18 cellular contexts compared by ENCODE assay signal in the genomic region with DNA sequence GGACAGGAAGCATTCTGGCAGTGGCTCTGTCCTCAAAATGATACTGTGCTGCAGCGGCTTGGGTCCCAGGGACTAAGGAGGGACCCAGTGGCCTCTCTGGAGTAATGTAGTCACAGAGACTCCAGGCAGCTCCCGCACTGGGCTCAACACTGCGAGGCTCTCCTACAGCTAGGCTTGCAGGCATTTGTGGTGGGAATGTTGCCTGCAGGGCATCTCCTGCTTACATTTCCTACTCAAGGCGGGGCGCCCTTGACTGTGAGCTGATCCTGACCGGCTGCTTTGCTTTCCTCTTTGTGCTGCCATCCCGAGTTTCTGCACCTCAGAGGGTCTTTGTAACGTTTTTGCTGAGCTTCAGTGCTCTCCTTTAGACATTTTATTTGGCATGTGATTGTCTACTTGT.
DNase-seq lines count a peak whose midpoint lies in the region; ATAC-seq and TF ChIP-seq lines count a peak whose summit lies in the region.
"Had no signal": no experiment of that assay in that cellular context is flagged by ENCODE, and none has a peak within 500 bp of the region (broad histone marks: within the 10 kb centered on the region; RNA-seq: fewer than 3 reads in every experiment).

No MANE protein-coding gene starts in this region.

- H3K4me1 ChIP-seq in lower lobe of right lung: peaks cover 8% of the 10 kb centered on the region
- H3K4me1 ChIP-seq: suprapubic skin had no signal

- H3K27me3 ChIP-seq in lower lobe of right lung (ENCODE audit: low read depth): no peaks in the 10 kb centered on the region
- H3K27me3 ChIP-seq: ovary, suprapubic skin had no signal

- no peaks in the 10 kb centered on the region for H3K36me3 ChIP-seq in lower lobe of right lung
- H3K36me3 ChIP-seq: ovary, suprapubic skin had no signal

- intact Hi-C loops in lower lobe of right lung (cut with DNase I): no loop called here

- H3K4me3 ChIP-seq in choroid plexus epithelial cell (ENCODE audit: low read depth, low read length) (no peak overlapping the region), lower lobe of right lung (no peak overlapping the region)
- H3K4me3 ChIP-seq: ovary, suprapubic skin had no signal

- no peak overlapping the region for H3K27ac ChIP-seq in lower lobe of right lung
- H3K27ac ChIP-seq: ovary, suprapubic skin had no signal

- TF ChIP-seq CTCF in choroid plexus epithelial cell (conservative IDR thresholded peaks at IDR 0.05; ENCODE audit: low read depth, low read length) (no peak), lower lobe of right lung (IDR thresholded peaks at IDR 0.05) (no peak)

- DNase-seq in EH (ENCODE audit: low read depth) (peak; percentile 65), NCI-H146 (lab: John Stamatoyannopoulos, UW) (peak; percentile 61), choroid plexus epithelial cell (ENCODE audit: low read depth) (peak; percentile 54), lower lobe of right lung (no peak), NCI-H2081 treated with DMSO at 0.1 percent for 48 hours (lab: John Stamatoyannopoulos, UW) (no peak), HUDEP-2 (lab: John Stamatoyannopoulos, UW; ENCODE audit: unreplicated experiment in 76 of 76) (no peak), NCI-H2029 treated with DMSO at 0.1 percent for 48 hours (lab: John Stamatoyannopoulos, UW) (no peak)
- DNase-seq: activated CD4-positive, alpha-beta T cell treated with anti-CD3 and anti-CD28 coated beads for 48 hours; activated naive CD4-positive, alpha-beta T cell; COR-L47; KG1; NCI-H1105; ovary; stimulated activated CD4-positive, alpha-beta T cell treated with anti-CD3 and anti-CD28 coated beads, Interleukin-2, amount 100 ng/mL, for 48 hours had no signal

- peak; percentile 18 to 29 for ATAC-seq in lower lobe of right lung
- ATAC-seq in GM18520 (IDR thresholded peaks at IDR 0.05; ENCODE audit: unreplicated experiment): no peak
- ATAC-seq: esophagus mucosa, Right ventricle myocardium inferior had no signal

- no peaks in the 10 kb centered on the region for H3K9me3 ChIP-seq in lower lobe of right lung
- H3K9me3 ChIP-seq: ovary, suprapubic skin had no signal

Comparison
In these comparisons a context has a peak if more than half of its experiments do, and no peak if none do; other contexts are left out.
1. DNase-seq: peak in EH (single experiment), NCI-H146 (single experiment) and choroid plexus epithelial cell (single experiment); none in lower lobe of right lung (single experiment), NCI-H2081 treated with DMSO at 0.1 percent for 48 hours (single experiment), HUDEP-2 (0 of 76) and NCI-H2029 treated with DMSO at 0.1 percent for 48 hours (single experiment).